Comparison of ENCODE assay signal across 16 cellular contexts in genomic region chr20:61373956-61374545, GRCh38.
DNase-seq lines count a peak whose midpoint lies in the region; ATAC-seq and TF ChIP-seq lines count a peak whose summit lies in the region.
"Had no signal": no experiment of that assay in that cellular context is flagged by ENCODE, and none has a peak within 500 bp of the region (broad histone marks: within the 10 kb centered on the region; RNA-seq: fewer than 3 reads in every experiment).

No MANE protein-coding gene starts in this region.

- no peaks in the 10 kb centered on the region for H3K36me3 Mint-ChIP-seq in neural crest cell (ENCODE audit: low read depth)
- H3K36me3 Mint-ChIP-seq in activated naive CD4-positive, alpha-beta T cell treated with anti-CD3 and anti-CD28 coated beads, Interleukin-2, amount 10 ng/mL, durations not matched to agents 7 days and 5 days, result no peaks in the 10 kb centered on the region
- H3K36me3 Mint-ChIP-seq: CD4-positive, alpha-beta memory T cell had no signal

- H3K79me2 ChIP-seq in osteoblast (ENCODE audit: insufficient read depth, low read length), result no peaks in the 10 kb centered on the region

- H2BK15ac ChIP-seq in IMR-90 (ENCODE audit: low read depth, low read length), result no peak overlapping the region

- in situ Hi-C loops in IMR-90 (cut with MboI; ENCODE audit: low sequenced_read_pairs), result no loop called here

- CTCF ChIA-PET in IMR-90 (lab: Yijun Ruan, JAX), result no interaction called here
- CTCF ChIA-PET in activated naive CD4-positive, alpha-beta T cell treated with anti-CD3 and anti-CD28 coated beads, Interleukin-2, amount 10 ng/mL, durations not matched to agents 7 days and 5 days (lab: Charles Lee), result no interaction called here

- H3K79me1 ChIP-seq in IMR-90 (ENCODE audit: low read depth in 1 of 2, low read length in 2 of 2), result peaks cover 3 to 9% of the 10 kb centered on the region in 2 experiments; a peak in 3 of 4 replicates

- H2BK5ac ChIP-seq in IMR-90 (ENCODE audit: low read depth, low read length, poor library complexity, severe bottlenecking), result no peak overlapping the region

- H3K36me3 ChIP-seq in IMR-90 (ENCODE audit: control insufficient read depth, insufficient read depth, low read length), result no peaks in the 10 kb centered on the region
- no peaks in the 10 kb centered on the region for H3K36me3 ChIP-seq in osteoblast (ENCODE audit: insufficient read depth, low read length)

- H2AFZ ChIP-seq in IMR-90 (replicated peaks; ENCODE audit: low read length, poor library complexity) (peak overlapping the region; percentile 17), osteoblast (ENCODE audit: low read length) (no peak overlapping the region)

- H3K4me2 ChIP-seq in IMR-90 (ENCODE audit: low read depth, low read length) (no peak overlapping the region), osteoblast (ENCODE audit: insufficient read depth, low read length) (no peak overlapping the region)

- no peak for ATAC-seq in IMR-90 (ENCODE audit: low read depth)
- ATAC-seq in HG03432 (IDR thresholded peaks at IDR 0.05; ENCODE audit: unreplicated experiment), result no peak
- no peak for ATAC-seq in HG03460 (IDR thresholded peaks at IDR 0.05; ENCODE audit: unreplicated experiment)

- H3K9me3 ChIP-seq in IMR-90 (ENCODE audit: control insufficient read depth, insufficient read depth, low read length) (peaks cover 6% of the 10 kb centered on the region; the same call in 1 of the 2 replicates), osteoblast (ENCODE audit: low read depth, low read length) (no peaks in the 10 kb centered on the region)

- no peak overlapping the region for H3K23ac ChIP-seq in IMR-90 (ENCODE audit: low read depth, low read length)

- no peak for DNase-seq in IMR-90
- DNase-seq in neural crest cell (ENCODE audit: low read depth, low spot score), result no peak
- DNase-seq in osteoblast (ENCODE audit: insufficient read length, low spot score, missing footprints), result peak; percentile 54
- no peak for DNase-seq in DMS 273 treated with DMSO at 0.1 percent for 48 hours (lab: John Stamatoyannopoulos, UW)
- DNase-seq in activated naive CD4-positive, alpha-beta T cell treated with anti-CD3 and anti-CD28 coated beads, Interleukin-2, amount 10 ng/mL, durations not matched to agents 7 days and 5 days, result no peak
- DNase-seq: C1 segment of cervical spinal cord; Calu3; CD4-positive, alpha-beta memory T cell; COR-L47; DMS153; DND-41; H7; HCEC 1CT had no signal

- no peak overlapping the region for H3K56ac ChIP-seq in IMR-90 (ENCODE audit: extremely low read depth, insufficient read depth, low read length)

- H3K27me3 Mint-ChIP-seq in neural crest cell (ENCODE audit: low read depth), result no peaks in the 10 kb centered on the region
- no peaks in the 10 kb centered on the region for H3K27me3 Mint-ChIP-seq in activated naive CD4-positive, alpha-beta T cell treated with anti-CD3 and anti-CD28 coated beads, Interleukin-2, amount 10 ng/mL, durations not matched to agents 7 days and 5 days
- H3K27me3 Mint-ChIP-seq: CD4-positive, alpha-beta memory T cell had no signal

- dilution Hi-C loops in IMR-90 (cut with HindIII; ENCODE audit: low sequenced_read_pairs, unreplicated experiment), result no loop called here

- peaks cover 48% of the 10 kb centered on the region for H3K4me1 Mint-ChIP-seq in neural crest cell
- H3K4me1 Mint-ChIP-seq in activated naive CD4-positive, alpha-beta T cell treated with anti-CD3 and anti-CD28 coated beads, Interleukin-2, amount 10 ng/mL, durations not matched to agents 7 days and 5 days, result no peaks in the 10 kb centered on the region
- H3K4me1 Mint-ChIP-seq: CD4-positive, alpha-beta memory T cell had no signal

- no peak overlapping the region for H2AK9ac ChIP-seq in IMR-90 (replicated peaks; ENCODE audit: low read depth, low read length, poor library complexity)

- no peaks in the 10 kb centered on the region; the same call in 1 of the 2 replicates for H4K20me1 ChIP-seq in IMR-90 (ENCODE audit: insufficient read depth, low read length)
- H4K20me1 ChIP-seq in osteoblast (ENCODE audit: insufficient read depth, low read length), result no peaks in the 10 kb centered on the region

- H3K14ac ChIP-seq in IMR-90 (replicated peaks; ENCODE audit: low read depth, low read length), result no peak overlapping the region

- H3K18ac ChIP-seq in IMR-90 (ENCODE audit: low read depth, low read length), result no peak overlapping the region

- peak overlapping the region; percentile 52 for H3K27ac Mint-ChIP-seq in neural crest cell (ENCODE audit: unreplicated experiment)
- no peak overlapping the region for H3K27ac Mint-ChIP-seq in activated naive CD4-positive, alpha-beta T cell treated with anti-CD3 and anti-CD28 coated beads, Interleukin-2, amount 10 ng/mL, durations not matched to agents 7 days and 5 days
- H3K27ac Mint-ChIP-seq: CD4-positive, alpha-beta memory T cell had no signal

- H2BK20ac ChIP-seq in IMR-90 (ENCODE audit: low read depth, low read length), result no peak overlapping the region

- no peak overlapping the region for H4K5ac ChIP-seq in IMR-90 (ENCODE audit: low read depth, low read length)

- H3K9me1 ChIP-seq in IMR-90 (ENCODE audit: insufficient read depth, low read length), result no peaks in the 10 kb centered on the region

- no peak overlapping the region for H3K27ac ChIP-seq in IMR-90 (ENCODE audit: insufficient read depth, low read length)
- no peak overlapping the region for H3K27ac ChIP-seq in osteoblast (ENCODE audit: low read depth, low read length)

- no peak for TF ChIP-seq RAD21 in IMR-90 (IDR thresholded peaks at IDR 0.05; ENCODE audit: low read length)

- intact Hi-C loops in IMR-90 (cut with micrococcal nuclease), result no loop called here

- H2BK120ac ChIP-seq in IMR-90 (ENCODE audit: low read depth, low read length), result no peak overlapping the region

- TF ChIP-seq CTCF in IMR-90 (conservative IDR thresholded peaks at IDR 0.05; ENCODE audit: low read depth, low read length) (no peak), neural crest cell (conservative IDR thresholded peaks at IDR 0.05) (no peak), osteoblast (IDR thresholded peaks at IDR 0.05; ENCODE audit: extremely low read depth, low read depth, low read length) (no peak)

- no peak overlapping the region for H2AK5ac ChIP-seq in IMR-90 (ENCODE audit: low read depth, low read length)

- 90% methylated on average over 4 of the region's 19 CpGs; no CpG with 5 or more reads in 1 of the 2 experiments for WGBS in IMR-90 (ENCODE audit: extremely low coverage in 2 of 2, insufficient read length in 1 of 2), 2 experiments

- no peak overlapping the region for H4K91ac ChIP-seq in IMR-90 (ENCODE audit: insufficient read depth, low read depth, low read length)

- TF ChIP-seq POLR2A in IMR-90 (IDR thresholded peaks at IDR 0.05; ENCODE audit: low read depth, low read length), result no peak

- no peak overlapping the region for H4K8ac ChIP-seq in IMR-90 (ENCODE audit: low read depth in 2 of 2, low read length in 2 of 2)

- no peak overlapping the region for H3K4ac ChIP-seq in IMR-90 (ENCODE audit: low read depth, low read length)

- no peak overlapping the region for H3K4me3 Mint-ChIP-seq in neural crest cell
- no peak overlapping the region for H3K4me3 Mint-ChIP-seq in activated naive CD4-positive, alpha-beta T cell treated with anti-CD3 and anti-CD28 coated beads, Interleukin-2, amount 10 ng/mL, durations not matched to agents 7 days and 5 days
- H3K4me3 Mint-ChIP-seq: CD4-positive, alpha-beta memory T cell had no signal

- peaks cover 2% of the 10 kb centered on the region for H3K9me3 Mint-ChIP-seq in neural crest cell
- peaks cover 13% of the 10 kb centered on the region for H3K9me3 Mint-ChIP-seq in activated naive CD4-positive, alpha-beta T cell treated with anti-CD3 and anti-CD28 coated beads, Interleukin-2, amount 10 ng/mL, durations not matched to agents 7 days and 5 days

- H3K27me3 ChIP-seq in IMR-90 (ENCODE audit: control insufficient read depth, insufficient read depth, low read length), result no peaks in the 10 kb centered on the region
- H3K27me3 ChIP-seq in osteoblast (ENCODE audit: insufficient read depth, low read length), result no peaks in the 10 kb centered on the region

- POLR2A ChIA-PET in IMR-90 (lab: Charles Lee; ENCODE audit: unreplicated experiment), result no interaction called here

- H3K4me1 ChIP-seq in IMR-90 (ENCODE audit: control insufficient read depth, insufficient read depth, low read length) (peaks cover 5% of the 10 kb centered on the region; the same call in 1 of the 2 replicates), osteoblast (ENCODE audit: insufficient read depth, low read length) (no peaks in the 10 kb centered on the region)

- no TSS peak for BruUV-seq in IMR-90 (replicated peaks; lab: Mats Ljungman, UMichigan)

- no peak overlapping the region for H3K4me3 ChIP-seq in IMR-90 (ENCODE audit: insufficient read depth, low read depth, low read length)
- H3K4me3 ChIP-seq in osteoblast (ENCODE audit: insufficient read depth, low read length), result no peak overlapping the region

- H3K9ac ChIP-seq in IMR-90 (ENCODE audit: low read depth, low read length), result no peak overlapping the region

TF ChIP-seq in IMR-90, 13 proteins besides CTCF, POLR2A, EP300 and RAD21 (continues in another document):
- TF ChIP-seq USF2 (IDR thresholded peaks at IDR 0.05; ENCODE audit: low read depth, low read length) (no peak), RCOR1 (IDR thresholded peaks at IDR 0.05; ENCODE audit: insufficient replicate concordance, low read length) (no peak), MXI1 (IDR thresholded peaks at IDR 0.05; ENCODE audit: borderline replicate concordance, low read depth, low read length) (no peak), CHD1 (IDR thresholded peaks at IDR 0.05; ENCODE audit: low read depth, low read length) (no peak)

TF ChIP-seq in PFSK-1, 5 proteins besides CTCF, POLR2A, EP300 and RAD21 (continues in another document):
- 0 out of 2 replicates have a peak, but pooled peaks have one; percentile 57 for TF ChIP-seq POLR2AphosphoS5 (IDR thresholded peaks at IDR 0.05; ENCODE audit: low read depth, low read length)
- no peak for TF ChIP-seq SIN3A (IDR thresholded peaks at IDR 0.05; ENCODE audit: borderline replicate concordance, insufficient read depth, low read length)
- no peak for TF ChIP-seq TAF1 (IDR thresholded peaks at IDR 0.05; ENCODE audit: borderline replicate concordance, insufficient read depth, low read length)
- TF ChIP-seq FOXP2 (optimal IDR thresholded peaks at IDR 0.05; ENCODE audit: borderline replicate concordance, extremely low read depth, extremely low read length, insufficient read depth), result no peak
